ENCODE assay signal across 1 cellular context in genomic region chr13:99496322-99497142, GRCh38.
TF ChIP-seq lines count a peak whose summit lies in the region.

No MANE protein-coding gene starts in this region.

TF ChIP-seq in HepG2, 621 proteins besides CTCF, POLR2A, EP300 and RAD21 (continued from another document and continues in another):
- TF ChIP-seq ZNF24 (IDR thresholded peaks at IDR 0.05), result peak; percentile 83; the same call in 1 of the 2 replicates
- peak; percentile 96 for TF ChIP-seq RFXAP (CRISPR knock-in tag; IDR thresholded peaks at IDR 0.05; ENCODE audit: borderline replicate concordance)
- peak; percentile 31; the same call in 1 of the 2 replicates for TF ChIP-seq PAXIP1 (CRISPR knock-in tag; conservative IDR thresholded peaks at IDR 0.05)
- no peak for TF ChIP-seq ZNF749 (CRISPR knock-in tag; IDR thresholded peaks at IDR 0.05; ENCODE audit: borderline replicate concordance)
- peak; percentile 80 for TF ChIP-seq ZMYM4 (CRISPR knock-in tag; IDR thresholded peaks at IDR 0.05)
- peak; percentile 61 for TF ChIP-seq ZFY (CRISPR knock-in tag; IDR thresholded peaks at IDR 0.05)
- 0 out of 2 replicates have a peak, but pooled peaks have one; percentile 11 for TF ChIP-seq MAFF (IDR thresholded peaks at IDR 0.05; ENCODE audit: low read depth, low read length)
- TF ChIP-seq PHF20 (CRISPR knock-in tag; IDR thresholded peaks at IDR 0.05), result 0 out of 2 replicates have a peak, but pooled peaks have one; percentile 29
- TF ChIP-seq IKZF5 (CRISPR knock-in tag; IDR thresholded peaks at IDR 0.05), result no peak
- no peak for TF ChIP-seq STAT5B (CRISPR knock-in tag; IDR thresholded peaks at IDR 0.05)
- peak; percentile 51 for TF ChIP-seq RBFOX2 (IDR thresholded peaks at IDR 0.05; ENCODE audit: low read depth, low read length)
- TF ChIP-seq POLR2G (IDR thresholded peaks at IDR 0.05; ENCODE audit: low read depth, low read length), result peak; percentile 81
- TF ChIP-seq NAIF1 (CRISPR knock-in tag; IDR thresholded peaks at IDR 0.05; ENCODE audit: borderline replicate concordance), result no peak
- peak; percentile 79 for TF ChIP-seq IRF2 (CRISPR knock-in tag; IDR thresholded peaks at IDR 0.05)
- TF ChIP-seq HNF4A (CRISPR knock-in tag; IDR thresholded peaks at IDR 0.05), result no peak
- peak; percentile 87 for TF ChIP-seq NFYB (CRISPR knock-in tag; IDR thresholded peaks at IDR 0.05)
- TF ChIP-seq DR1 (CRISPR knock-in tag; IDR thresholded peaks at IDR 0.05), result peak; percentile 64
- peak; percentile 68 for TF ChIP-seq PHF8 (CRISPR knock-in tag; IDR thresholded peaks at IDR 0.05)
- peak; percentile 75 for TF ChIP-seq SAP130 (CRISPR knock-in tag; IDR thresholded peaks at IDR 0.05; ENCODE audit: low read depth)
- 0 out of 2 replicates have a peak, but pooled peaks have one; percentile 48 for TF ChIP-seq ESRRA (CRISPR knock-in tag; IDR thresholded peaks at IDR 0.05; ENCODE audit: low read depth)
- 0 out of 2 replicates have a peak, but pooled peaks have one; percentile 27 for TF ChIP-seq ZFP36L1 (CRISPR knock-in tag; IDR thresholded peaks at IDR 0.05)
- TF ChIP-seq HMGXB4 (CRISPR knock-in tag; IDR thresholded peaks at IDR 0.05; ENCODE audit: borderline replicate concordance in 1 of 2, low read depth in 1 of 2), result peak in 1 of 2 experiments; percentile 31; a peak in 1 of 4 replicates
- TF ChIP-seq ZNF207 (IDR thresholded peaks at IDR 0.05; ENCODE audit: borderline replicate concordance), result no peak
- TF ChIP-seq ZNF441 (CRISPR knock-in tag; IDR thresholded peaks at IDR 0.05; ENCODE audit: borderline replicate concordance), result peak; percentile 55; the same call in 1 of the 2 replicates
- peak; percentile 57; the same call in 1 of the 2 replicates for TF ChIP-seq EHMT2 (IDR thresholded peaks at IDR 0.05; ENCODE audit: borderline replicate concordance, low read depth, low read length)
- peak; percentile 22; the same call in 1 of the 2 replicates for TF ChIP-seq CEBPB (IDR thresholded peaks at IDR 0.05; ENCODE audit: borderline replicate concordance, low read depth, low read length)
- TF ChIP-seq ZNF44 (CRISPR knock-in tag; IDR thresholded peaks at IDR 0.05), result peak; percentile 21; the same call in 1 of the 2 replicates
- 0 out of 2 replicates have a peak, but pooled peaks have one; percentile 30 for TF ChIP-seq ZBED4 (CRISPR knock-in tag; IDR thresholded peaks at IDR 0.05; ENCODE audit: borderline replicate concordance)
- TF ChIP-seq KLF11 (CRISPR knock-in tag; IDR thresholded peaks at IDR 0.05), result no peak
- peak; percentile 42; the same call in 1 of the 2 replicates for TF ChIP-seq ZNF564 (CRISPR knock-in tag; IDR thresholded peaks at IDR 0.05)
- TF ChIP-seq PHB2 (IDR thresholded peaks at IDR 0.05; ENCODE audit: partially characterized antibody), result no peak
- TF ChIP-seq ZNF878 (CRISPR knock-in tag; IDR thresholded peaks at IDR 0.05), result peak; percentile 69; the same call in 1 of the 2 replicates
- no peak for TF ChIP-seq ZFP36 (IDR thresholded peaks at IDR 0.05; ENCODE audit: borderline replicate concordance, low read depth, low read length, partially characterized antibody)
- TF ChIP-seq GMEB1 (CRISPR knock-in tag; IDR thresholded peaks at IDR 0.05; ENCODE audit: borderline replicate concordance), result peak; percentile 32; the same call in 1 of the 2 replicates
- no peak for TF ChIP-seq GABPA (IDR thresholded peaks at IDR 0.05; ENCODE audit: low read depth, low read length)
- TF ChIP-seq GABPA (CRISPR knock-in tag; IDR thresholded peaks at IDR 0.05; ENCODE audit: low read depth), result peak; percentile 42; the same call in 1 of the 2 replicates
- TF ChIP-seq RFX5 (IDR thresholded peaks at IDR 0.05; ENCODE audit: low read depth, low read length), result peak; percentile 59; the same call in 1 of the 2 replicates
- peak; percentile 86 for TF ChIP-seq NFYC (CRISPR knock-in tag; IDR thresholded peaks at IDR 0.05)
- peak; percentile 4; the same call in 1 of the 2 replicates for TF ChIP-seq ERF (CRISPR knock-in tag; IDR thresholded peaks at IDR 0.05)
- no peak for TF ChIP-seq ADNP (CRISPR knock-in tag; IDR thresholded peaks at IDR 0.05)
- TF ChIP-seq POGZ (CRISPR knock-in tag; IDR thresholded peaks at IDR 0.05), result peak; percentile 28; the same call in 1 of the 2 replicates
- TF ChIP-seq HNF1A (IDR thresholded peaks at IDR 0.05; ENCODE audit: low read depth), result no peak
- TF ChIP-seq HNF1A (CRISPR knock-in tag; IDR thresholded peaks at IDR 0.05; ENCODE audit: borderline replicate concordance), result peak; percentile 25; the same call in 1 of the 2 replicates
- peak; percentile 94 for TF ChIP-seq GFI1 (CRISPR knock-in tag; IDR thresholded peaks at IDR 0.05; ENCODE audit: borderline replicate concordance)
- TF ChIP-seq ZNF574 (CRISPR knock-in tag; IDR thresholded peaks at IDR 0.05), result peak; percentile 52
